ENCODE assay signal across 18 cellular contexts in the genomic region with DNA sequence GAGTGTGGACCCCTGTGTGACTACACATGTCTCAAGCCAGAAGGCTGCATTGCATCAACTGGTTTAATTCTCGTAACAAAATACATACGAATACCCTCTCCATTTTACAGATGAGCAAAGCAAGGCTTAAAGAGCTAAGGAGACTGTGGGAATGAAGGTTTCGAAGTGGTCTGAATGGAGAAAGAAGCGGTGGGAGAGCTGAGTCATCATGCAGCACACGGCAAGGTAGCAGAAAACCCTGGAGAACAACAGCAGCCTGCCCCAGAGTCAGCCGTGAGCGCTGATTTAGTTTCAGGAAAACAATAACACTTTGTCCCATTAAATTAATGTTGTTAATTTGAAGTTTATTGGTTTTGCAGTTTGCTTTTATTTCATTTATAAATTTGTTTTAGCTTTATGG.
A peak's percentile ranks its signal among the peaks of the same experiment; 100 is the strongest.
DNase-seq lines count a peak whose midpoint lies in the region; ATAC-seq, FAIRE-seq and TF ChIP-seq lines count a peak whose summit lies in the region.
"Had no signal": no experiment of that assay in that cellular context is flagged by ENCODE, and none has a peak within 500 bp of the region (broad histone marks: within the 10 kb centered on the region; RNA-seq: fewer than 3 reads in every experiment).

No MANE protein-coding gene starts in this region.

- H3K79me2 ChIP-seq in K562 (ENCODE audit: control insufficient read depth, insufficient read depth, low read length): no peaks in the 10 kb centered on the region

- no peak overlapping the region for H3K4me2 ChIP-seq in K562 (ENCODE audit: insufficient read depth, low read length)
- H3K4me2 ChIP-seq: GM23338 had no signal

- ATAC-seq in K562 (no peak), psoas muscle (no peak), HG03025 (IDR thresholded peaks at IDR 0.05; ENCODE audit: low FRiP score, unreplicated experiment) (no peak)

- no peak overlapping the region for H2AFZ ChIP-seq in K562 (ENCODE audit: low read depth, low read length)
- H2AFZ ChIP-seq: GM23338 had no signal

- DNase-seq in NCI-H69 (lab: John Stamatoyannopoulos, UW) (peak; percentile 19), K562 (ENCODE audit: extremely low read depth in 1 of 4, low spot score in 3 of 4) (no peak), psoas muscle (no peak), medulla oblongata (ENCODE audit: extremely low spot score) (no peak), glomerular visceral epithelial cell (ENCODE audit: extremely low spot score) (no peak)
- DNase-seq: C1 segment of cervical spinal cord; Calu3; CD4-positive, alpha-beta memory T cell; COR-L47; DMS53; DMS79 treated with DMSO at 0.1 percent for 48 hours; GF-D8; HFFc6 had no signal

- no peak overlapping the region for H3K9ac ChIP-seq in K562 (ENCODE audit: insufficient read depth in 1 of 2, low read depth in 2 of 2, low read length in 2 of 2)

- H3K4me1 ChIP-seq in K562 (replicated peaks in 1 of 2; ENCODE audit: control insufficient read depth in 2 of 2, insufficient read depth in 2 of 2, low read length in 2 of 2) (no peaks in the 10 kb centered on the region; a peak in 1 of 5 replicates), psoas muscle (peaks cover 40% of the 10 kb centered on the region)
- H3K4me1 ChIP-seq: HAP-1 had no signal

- H3K9me3 ChIP-seq in K562 (replicated peaks; ENCODE audit: control insufficient read depth, insufficient read depth, low read depth, low read length): no peaks in the 10 kb centered on the region
- no peaks in the 10 kb centered on the region for H3K9me3 ChIP-seq in psoas muscle
- H3K9me3 ChIP-seq: HAP-1 had no signal

- 25% methylated on average over 7 of the region's 7 CpGs for WGBS in K562 (ENCODE audit: insufficient coverage, low coverage, missing lambda C conversion rate)
- WGBS in psoas muscle, 3 donors: 87 to 96% (median 89%) methylated on average over 7 of the region's 7 CpGs

- no peaks in the 10 kb centered on the region for H3K9me1 ChIP-seq in K562 (ENCODE audit: control insufficient read depth, insufficient read depth, low read length)

- intact Hi-C loops in K562 (cut with micrococcal nuclease): no loop called here
- intact Hi-C loops in psoas muscle (cut with DNase I): no loop called here

- TF ChIP-seq POLR2A in K562 (conservative IDR thresholded peaks at IDR 0.05): no peak

- in situ Hi-C loops in K562 (cut with MboI): no loop called here

- no peak overlapping the region for H3K27ac ChIP-seq in K562 (ENCODE audit: extremely low read depth, low read depth, low read length)
- peak overlapping the region; percentile 78 for H3K27ac ChIP-seq in psoas muscle

- H3K27me3 ChIP-seq in K562 (ENCODE audit: control insufficient read depth in 2 of 2, insufficient read depth in 2 of 2, low read length in 2 of 2): peaks cover 35 to 57% of the 10 kb centered on the region in 2 experiments
- H3K27me3 ChIP-seq in psoas muscle (ENCODE audit: insufficient read depth in 3 of 3, low read length in 2 of 3): no peaks in the 10 kb centered on the region

- no peak for TF ChIP-seq CTCF in K562 (IDR thresholded peaks at IDR 0.05 in 2 of 3, conservative IDR thresholded peaks at IDR 0.05 in 1 of 3; ENCODE audit: insufficient read depth in 2 of 3, low read depth in 1 of 3, low read length in 3 of 3)
- TF ChIP-seq CTCF in psoas muscle (IDR thresholded peaks at IDR 0.05): no peak

- POLR2A ChIA-PET in K562 (lab: Yijun Ruan, JAX): interaction anchor here (0.6 kb wide), 1 partner anchor 10 kb away, joined by 3 read pairs; no protein-coding TSS in a partner anchor

- FAIRE-seq in K562 (lab: Jason Lieb, UNC): no peak
- FAIRE-seq: GM12892, H54 had no signal

- H3K36me3 ChIP-seq in K562 (ENCODE audit: control insufficient read depth, insufficient read depth, low read length): no peaks in the 10 kb centered on the region
- H3K36me3 ChIP-seq in psoas muscle (ENCODE audit: insufficient read depth in 1 of 2, low read depth in 1 of 2): no peaks in the 10 kb centered on the region
- H3K36me3 ChIP-seq: HAP-1 had no signal

- CTCF ChIA-PET in K562 (lab: Yijun Ruan, JAX; ENCODE audit: low intra/inter-chr PET ratio): no interaction called here

- peaks cover 6% of the 10 kb centered on the region; the same call in 1 of the 2 replicates for H4K20me1 ChIP-seq in K562 (replicated peaks; ENCODE audit: control insufficient read depth, insufficient read depth, low read length)

- H3K4me3 ChIP-seq in K562: no peak overlapping the region
- H3K4me3 ChIP-seq in psoas muscle: no peak overlapping the region
- H3K4me3 ChIP-seq: GM23338, HAP-1 had no signal

- no TSS peak for BruUV-seq in K562 (replicated peaks; lab: Mats Ljungman, UMichigan)

- no peak for TF ChIP-seq RAD21 in K562 (CRISPR knock-in tag; conservative IDR thresholded peaks at IDR 0.05 in 1 of 2, IDR thresholded peaks at IDR 0.05 in 1 of 2)

- no peak for TF ChIP-seq EP300 in K562 (IDR thresholded peaks at IDR 0.05; ENCODE audit: low read length)

TF ChIP-seq in K562, 482 proteins besides CTCF, POLR2A, EP300 and RAD21:
- no peak for TF ChIP-seq HIVEP1 (CRISPR knock-in tag; IDR thresholded peaks at IDR 0.05)
- no peak for TF ChIP-seq NR2C1 (IDR thresholded peaks at IDR 0.05)
- no peak for TF ChIP-seq NR2C1 (tag; IDR thresholded peaks at IDR 0.05)
- TF ChIP-seq ZZZ3 (IDR thresholded peaks at IDR 0.05): no peak
- TF ChIP-seq ZNF316 (IDR thresholded peaks at IDR 0.05): peak; percentile 42
- TF ChIP-seq RBM25 (IDR thresholded peaks at IDR 0.05; ENCODE audit: low read depth, low read length, severe bottlenecking): peak; percentile 4
- no peak for TF ChIP-seq ZEB2 (IDR thresholded peaks at IDR 0.05)
- no peak for TF ChIP-seq DMBX1 (CRISPR knock-in tag; IDR thresholded peaks at IDR 0.05; ENCODE audit: borderline replicate concordance)
- no peak for TF ChIP-seq STAT5B (CRISPR knock-in tag; IDR thresholded peaks at IDR 0.05)
- TF ChIP-seq NFE2 (IDR thresholded peaks at IDR 0.05; ENCODE audit: low read depth): peak; percentile 41; the same call in 1 of the 2 replicates
- TF ChIP-seq C11orf30 (IDR thresholded peaks at IDR 0.05; ENCODE audit: low read depth): 0 out of 2 replicates have a peak, but pooled peaks have one; percentile 41
